In genomic region chr4:78584863-78585576, GRCh38 we compare ENCODE assay signal across 17 cellular contexts. TPM values are rescaled to one million over a fixed set of nuclear protein-coding genes. Genes with fewer than 3 reads are reported as not detected.
DNase-seq lines count a peak whose midpoint lies in the region; ATAC-seq, FAIRE-seq and TF ChIP-seq lines count a peak whose summit lies in the region.
"Had no signal": no experiment of that assay in that cellular context is flagged by ENCODE, and none has a peak within 500 bp of the region (broad histone marks: within the 10 kb centered on the region; RNA-seq: fewer than 3 reads in every experiment).

No MANE protein-coding gene starts in this region.

- POLR2A ChIA-PET in endothelial cell of umbilical vein (lab: Charles Lee): no interaction called here
- POLR2A ChIA-PET in HepG2 (lab: Yijun Ruan, JAX): no interaction called here

- TF ChIP-seq EP300 in HepG2 (IDR thresholded peaks at IDR 0.05; ENCODE audit: low read depth in 2 of 2, low read length in 2 of 2): no peak
- TF ChIP-seq EP300 in HepG2 (CRISPR knock-in tag; IDR thresholded peaks at IDR 0.05; ENCODE audit: borderline replicate concordance): no peak

- in situ Hi-C loops in HepG2 (cut with HindIII; ENCODE audit: extremely low pct_ligation_motif_present, low pct_unique_long_range_greater_than_20kb): no loop called here

- BruUV-seq in endothelial cell of umbilical vein (replicated peaks; lab: Mats Ljungman, UMichigan): no TSS peak
- BruUV-seq in HepG2 (replicated peaks; lab: Mats Ljungman, UMichigan): no TSS peak

- no peak overlapping the region for H3K4me2 ChIP-seq in DND-41 (ENCODE audit: insufficient read depth, low read length)
- H3K4me2 ChIP-seq in endothelial cell of umbilical vein (ENCODE audit: insufficient read depth, low read length): no peak overlapping the region
- H3K4me2 ChIP-seq in HepG2 (ENCODE audit: low read depth, low read length): no peak overlapping the region
- H3K4me2 ChIP-seq: SK-N-SH had no signal

- TF ChIP-seq POLR2A in endothelial cell of umbilical vein (IDR thresholded peaks at IDR 0.05; ENCODE audit: low read depth, low read length) (no peak), HepG2 (IDR thresholded peaks at IDR 0.05; ENCODE audit: insufficient read depth in 1 of 2, low read depth in 2 of 2, low read length in 2 of 2) (no peak)

- CTCF ChIA-PET in endothelial cell of umbilical vein (lab: Charles Lee): interaction anchor here (1.1 kb wide), 1 partner anchor 16 kb away, joined by 3 read pairs; no protein-coding TSS in a partner anchor
- CTCF ChIA-PET in HepG2 (lab: Yijun Ruan, JAX; ENCODE audit: low intra/inter-chr PET ratio, low total read pairs): no interaction called here

- H3K27ac ChIP-seq in DND-41 (ENCODE audit: low read length) (no peak overlapping the region), endothelial cell of umbilical vein (ENCODE audit: insufficient read depth, low read depth, low read length) (no peak overlapping the region), HepG2 (ENCODE audit: extremely low read length, insufficient read depth, low read length) (no peak overlapping the region)
- H3K27ac ChIP-seq: cardiac muscle cell, right atrium auricular region, tibial artery had no signal

- no peak for DNase-seq in DND-41
- DNase-seq in NCI-H226: peak; percentile 40
- DNase-seq in endothelial cell of umbilical vein (ENCODE audit: low read depth, low spot score): no peak
- DNase-seq in HepG2 (ENCODE audit: low spot score): peak; percentile 12
- no peak for DNase-seq in activated T-cell treated with anti-CD3 and anti-CD28 coated beads, Interleukin-2, amount 50 U/mL, for 48 hours
- no peak for DNase-seq in NCI-H526 treated with DMSO at 0.1 percent for 48 hours (lab: John Stamatoyannopoulos, UW)
- DNase-seq in HuH-7.5 (ENCODE audit: low spot score): no peak
- no peak for DNase-seq in DMS153 treated with DMSO at 0.1 percent for 48 hours (lab: John Stamatoyannopoulos, UW; ENCODE audit: unreplicated experiment)
- DNase-seq: activated CD4-positive, alpha-beta T cell treated with anti-CD3 and anti-CD28 coated beads for 1 hour; C1 segment of cervical spinal cord; NCI-H1092; SK-N-SH; tibial artery had no signal

- H3K79me2 ChIP-seq in DND-41 (ENCODE audit: insufficient read depth, low read length) (no peaks in the 10 kb centered on the region), endothelial cell of umbilical vein (ENCODE audit: control insufficient read depth, insufficient read depth, low read length) (no peaks in the 10 kb centered on the region), HepG2 (ENCODE audit: insufficient read depth, low read length) (no peaks in the 10 kb centered on the region)

- WGBS in HepG2 (ENCODE audit: low lambda C conversion rate): 65% methylated on average over 4 of the region's 4 CpGs

- FAIRE-seq in endothelial cell of umbilical vein (lab: Jason Lieb, UNC) (peak; percentile 33), HepG2 (lab: Jason Lieb, UNC) (no peak)

- H3K4me1 ChIP-seq in DND-41 (ENCODE audit: insufficient read depth, low read length): no peaks in the 10 kb centered on the region
- no peaks in the 10 kb centered on the region for H3K4me1 ChIP-seq in endothelial cell of umbilical vein (ENCODE audit: control insufficient read depth, extremely low read depth, insufficient read depth, low read length)
- peaks cover 9% of the 10 kb centered on the region for H3K4me1 ChIP-seq in HepG2 (ENCODE audit: insufficient read depth, low read length)
- H3K4me1 ChIP-seq: tibial artery had no signal

- H3K9me3 ChIP-seq in DND-41 (ENCODE audit: insufficient read depth, low read length, severe bottlenecking): no peaks in the 10 kb centered on the region
- H3K9me3 ChIP-seq in endothelial cell of umbilical vein (replicated peaks; ENCODE audit: control insufficient read depth, insufficient read depth, low read length): no peaks in the 10 kb centered on the region
- no peaks in the 10 kb centered on the region for H3K9me3 ChIP-seq in HepG2 (ENCODE audit: low read length)
- H3K9me3 ChIP-seq: right atrium auricular region, SK-N-SH, tibial artery had no signal

- TF ChIP-seq RAD21 in HepG2 (CRISPR knock-in tag; IDR thresholded peaks at IDR 0.05): no peak

- H3K4me3 ChIP-seq in DND-41 (ENCODE audit: low read depth in 1 of 2, low read length in 2 of 2) (no peak overlapping the region), endothelial cell of umbilical vein (replicated peaks in 1 of 3; ENCODE audit: insufficient read depth in 1 of 3, low read depth in 1 of 3, low read length in 3 of 3) (no peak overlapping the region), HepG2 (replicated peaks in 1 of 3; ENCODE audit: insufficient read depth in 1 of 3, low read depth in 2 of 3, low read length in 3 of 3) (no peak overlapping the region)
- H3K4me3 ChIP-seq: cardiac muscle cell, right atrium auricular region, tibial artery had no signal

- intact Hi-C loops in endothelial cell of umbilical vein (cut with micrococcal nuclease): no loop called here
- intact Hi-C loops in HepG2 (cut with micrococcal nuclease; ENCODE audit: unreplicated experiment): no loop called here

- no peak for TF ChIP-seq CTCF in DND-41 (IDR thresholded peaks at IDR 0.05; ENCODE audit: borderline replicate concordance, extremely low read depth, low read length, poor library complexity, severe bottlenecking)
- no peak for TF ChIP-seq CTCF in endothelial cell of umbilical vein (IDR thresholded peaks at IDR 0.05; ENCODE audit: extremely low read depth in 1 of 2, insufficient read depth in 1 of 2, low read depth in 1 of 2, low read length in 2 of 2)
- no peak for TF ChIP-seq CTCF in HepG2 (CRISPR knock-in tag; IDR thresholded peaks at IDR 0.05)

- no peaks in the 10 kb centered on the region for H3K9me1 ChIP-seq in endothelial cell of umbilical vein (replicated peaks; ENCODE audit: control insufficient read depth, extremely low read depth, insufficient read depth, low read length)

- H3K36me3 ChIP-seq in DND-41 (ENCODE audit: insufficient read depth, low read length) (no peaks in the 10 kb centered on the region), endothelial cell of umbilical vein (ENCODE audit: control insufficient read depth in 2 of 2, extremely low read depth in 1 of 2, insufficient read depth in 2 of 2, low read length in 2 of 2) (peaks cover 6 to 12% of the 10 kb centered on the region in 2 experiments), HepG2 (replicated peaks in 1 of 2; ENCODE audit: control insufficient read depth in 1 of 2, insufficient read depth in 2 of 2, low read length in 2 of 2) (no peaks in the 10 kb centered on the region; a peak in 1 of 5 replicates)
- H3K36me3 ChIP-seq: cardiac muscle cell had no signal

- H3K9ac ChIP-seq in DND-41 (ENCODE audit: low read depth, low read length) (no peak overlapping the region), endothelial cell of umbilical vein (replicated peaks; ENCODE audit: extremely low read depth, insufficient read depth, low read length) (no peak overlapping the region), HepG2 (ENCODE audit: insufficient read depth, low read depth, low read length) (no peak overlapping the region)
- H3K9ac ChIP-seq: SK-N-SH had no signal

- ATAC-seq in DND-41 (ENCODE audit: insufficient read depth, low read depth) (peak; percentile 29; the same call in 1 of the 3 replicates), HepG2 (peak; percentile 73)
- ATAC-seq: activated T-helper 17 cell treated with anti-CD3 and anti-CD28 coated beads, Interleukin-2, amount 50 U/mL, for 72 hours; stimulated activated memory B cell treated with anti-CD40 and anti-IgM and Interleukin-4, amounts not matched to agents 10 μg/mL and 1 μg/mL and 100 μg/mL, for 72 hours had no signal

- H4K20me1 ChIP-seq in DND-41 (ENCODE audit: insufficient read depth, low read length) (no peaks in the 10 kb centered on the region), endothelial cell of umbilical vein (replicated peaks; ENCODE audit: control insufficient read depth, extremely low read depth, insufficient read depth, low read length) (no peaks in the 10 kb centered on the region), HepG2 (ENCODE audit: insufficient read depth, low read length) (no peaks in the 10 kb centered on the region)

- H3K27me3 ChIP-seq in DND-41 (ENCODE audit: insufficient read depth, low read length, poor library complexity) (no peaks in the 10 kb centered on the region), endothelial cell of umbilical vein (ENCODE audit: control insufficient read depth in 2 of 2, insufficient read depth in 2 of 2, low read length in 2 of 2) (no peaks in the 10 kb centered on the region), HepG2 (ENCODE audit: control insufficient read depth in 1 of 2, insufficient read depth in 2 of 2, low read length in 2 of 2) (no peaks in the 10 kb centered on the region)
- H3K27me3 ChIP-seq: cardiac muscle cell, right atrium auricular region, tibial artery had no signal

- dilution Hi-C loops in endothelial cell of umbilical vein (cut with MboI; ENCODE audit: extremely low pct_ligation_motif_present, low sequenced_read_pairs): no loop called here

- H2AFZ ChIP-seq in DND-41 (ENCODE audit: low read depth, low read length) (no peak overlapping the region), endothelial cell of umbilical vein (ENCODE audit: low read depth, low read length) (no peak overlapping the region), HepG2 (ENCODE audit: low read length) (no peak overlapping the region)

RNA-seq across cellular contexts. Expression of gene ANXA3, which starts 33.5 kb away (rescaled TPM):
- 73.8 and 78.4 TPM in 2 replicates for total RNA-seq in endothelial cell of umbilical vein
- polyA plus RNA-seq in endothelial cell of umbilical vein: 51.5 and 52.9 TPM in 2 replicates
- 93.0 and 110 TPM in 2 replicates for polyA plus RNA-seq in endothelial cell of umbilical vein (2011; cell fraction: cytosol; rRNA removed)
- 150 and 151 TPM in 2 replicates for polyA plus RNA-seq in endothelial cell of umbilical vein (2011; cell fraction: nucleus; rRNA removed)
- polyA plus RNA-seq in endothelial cell of umbilical vein (2012): 24.8 and 46.5 TPM in 2 replicates
- polyA minus RNA-seq in endothelial cell of umbilical vein: 112 and 127 TPM in 2 replicates
- 58.1 TPM for polyA minus RNA-seq in endothelial cell of umbilical vein (2011; cell fraction: cytosol; rRNA and poly(A)+ RNA removed)
- polyA minus RNA-seq in endothelial cell of umbilical vein (2011; cell fraction: nucleus; rRNA and poly(A)+ RNA removed): 62.4 and 79.7 TPM in 2 replicates
- total RNA-seq in HepG2 (2016; rRNA removed; fragmentation: Illumina TruSeq; extraction: Trizol): 6.5 and 8.2 TPM in 2 replicates
- total RNA-seq in HepG2 (2016; cell fraction: cytosol; rRNA removed; fragmentation: Illumina TruSeq; extraction: Trizol; ENCODE audit: low read depth): 1.9 and 2.2 TPM in 2 replicates
- total RNA-seq in HepG2 (2016; cell fraction: insoluble cytoplasmic fraction; rRNA removed; fragmentation: Illumina TruSeq; extraction: Trizol): 6.1 and 9.1 TPM in 2 replicates
- 1.7 and 1.9 TPM in 2 replicates for total RNA-seq in HepG2 (2016; cell fraction: membrane; rRNA removed; fragmentation: Illumina TruSeq; extraction: Trizol)
- total RNA-seq in HepG2 (2016; cell fraction: nucleus; rRNA removed; fragmentation: Illumina TruSeq; extraction: Trizol): 4.7 and 5.7 TPM in 2 replicates
- 6.9 and 8.1 TPM in 2 replicates for polyA plus RNA-seq in HepG2 (2011; rRNA removed)
- polyA plus RNA-seq in HepG2 (2011; cell fraction: cytosol; rRNA removed): 3.8 and 4.9 TPM in 2 replicates
- 9.6 and 10.8 TPM in 2 replicates for polyA plus RNA-seq in HepG2 (2011; cell fraction: nucleus; rRNA removed)
- polyA plus RNA-seq in HepG2 (2012): 1.9 and 3.0 TPM in 2 replicates
- polyA plus RNA-seq in HepG2 (2016; cell fraction: cytosol; fragmentation: Illumina TruSeq; extraction: Trizol; ENCODE audit: low read depth): 1.7 TPM in 2 replicates
- polyA plus RNA-seq in HepG2 (2016; cell fraction: insoluble cytoplasmic fraction; fragmentation: Illumina TruSeq; extraction: Trizol; ENCODE audit: low read depth): 7.8 and 8.2 TPM in 2 replicates
- polyA plus RNA-seq in HepG2 (2016; cell fraction: membrane; fragmentation: Illumina TruSeq; extraction: Trizol; ENCODE audit: low read depth): 1.5 and 1.7 TPM in 2 replicates
- 7.8 and 9.5 TPM in 2 replicates for polyA plus RNA-seq in HepG2 (2016; cell fraction: nucleus; fragmentation: Illumina TruSeq; extraction: Trizol; ENCODE audit: insufficient read depth, low read depth)
- 4.3 and 72.3 TPM in 2 replicates for polyA minus RNA-seq in HepG2 (2011; rRNA and poly(A)+ RNA removed; ENCODE audit: low replicate concordance)
- 5.7 and 10.3 TPM in 2 replicates for polyA minus RNA-seq in HepG2 (2011; cell fraction: cytosol; rRNA and poly(A)+ RNA removed)
- polyA minus RNA-seq in HepG2 (2011; cell fraction: nucleus; rRNA and poly(A)+ RNA removed): 8.8 and 10.7 TPM in 2 replicates
- total RNA-seq: activated T-helper 17 cell treated with anti-CD3 and anti-CD28 coated beads, Interleukin-2, amount 50 U/mL, for 72 hours had no signal

Comparison
In these comparisons a context has a peak if more than half of its experiments do, and no peak if none do; other contexts are left out.
1. DNase-seq: peak in NCI-H226 (single experiment) and HepG2 (single experiment); none in DND-41 (single experiment), endothelial cell of umbilical vein (single experiment), activated T-cell treated with anti-CD3 and anti-CD28 coated beads, Interleukin-2, amount 50 U/mL, for 48 hours (0 of 2), NCI-H526 treated with DMSO at 0.1 percent for 48 hours (single experiment), HuH-7.5 (single experiment) and DMS153 treated with DMSO at 0.1 percent for 48 hours (single experiment).